In genomic region chr7:29729534-29730165, GRCh38 we compare ENCODE assay signal across 8 cellular contexts.
DNase-seq lines count a peak whose midpoint lies in the region; FAIRE-seq and TF ChIP-seq lines count a peak whose summit lies in the region.
"Not testable (repeated sequence)": the region's sequence is repeated elsewhere in the genome, so short reads cannot be mapped to it uniquely, and the experiment has no call there.

No MANE protein-coding gene starts in this region.

- H3K4me2 ChIP-seq in PC-9: 0 out of 2 replicates have a peak overlapping the region, but pooled peaks have one; percentile 11
- not testable (repeated sequence) for H3K4me2 ChIP-seq in astrocyte (ENCODE audit: low read length); mesenchymal stem cell (ENCODE audit: low read length, poor library complexity, severe bottlenecking)

- H2AK5ac ChIP-seq in mesenchymal stem cell (ENCODE audit: low read length, severe bottlenecking): not testable (repeated sequence)

- not testable (repeated sequence) for H3K4me3 ChIP-seq in A673 (ENCODE audit: low read depth, low read length, poor library complexity, severe bottlenecking); PC-9; astrocyte (ENCODE audit: insufficient read depth, low read depth, low read length); astrocyte of the spinal cord (ENCODE audit: low read depth, low read length); fibroblast of villous mesenchyme (ENCODE audit: low read depth, low read length); mesenchymal stem cell (ENCODE audit: insufficient read depth in 1 of 2, low read depth in 1 of 2, low read length in 2 of 2); retinal pigment epithelial cell (ENCODE audit: low read length)

- H3K27ac Mint-ChIP-seq in astrocyte (ENCODE audit: unreplicated experiment): peak overlapping the region; percentile 50

- not testable (repeated sequence) for H3K4ac ChIP-seq in mesenchymal stem cell (ENCODE audit: low read depth in 1 of 2, low read length in 2 of 2)

- not testable (repeated sequence) for H2BK120ac ChIP-seq in mesenchymal stem cell (ENCODE audit: low read depth, low read length)

- not testable (repeated sequence) for H3K36me3 ChIP-seq in A673 (ENCODE audit: insufficient read depth, low read length, poor library complexity, severe bottlenecking); PC-9 (ENCODE audit: low read depth); astrocyte (ENCODE audit: insufficient read depth, low read length); mesenchymal stem cell (ENCODE audit: control insufficient read depth in 1 of 2, insufficient read depth in 2 of 2, low read depth in 1 of 2, low read length in 2 of 2)

- not testable (repeated sequence) for H3K9me3 ChIP-seq in A673 (ENCODE audit: low read depth, low read length, poor library complexity, severe bottlenecking); PC-9 (ENCODE audit: insufficient read depth, low read depth); astrocyte (ENCODE audit: insufficient read depth, low read depth, low read length); mesenchymal stem cell (ENCODE audit: control insufficient read depth, low read length)

- H3K4me1 ChIP-seq in A673 (ENCODE audit: insufficient read depth, low read length, poor library complexity, severe bottlenecking); astrocyte (ENCODE audit: insufficient read depth, low read length); mesenchymal stem cell (ENCODE audit: control insufficient read depth, insufficient read depth, low read depth, low read length): not testable (repeated sequence)
- peaks cover 20% of the 10 kb centered on the region for H3K4me1 ChIP-seq in PC-9 (replicated peaks; ENCODE audit: insufficient read depth)

- not testable (repeated sequence) for H4K8ac ChIP-seq in mesenchymal stem cell (ENCODE audit: low read length)

- H3K79me2 ChIP-seq in PC-9 (ENCODE audit: low read depth); astrocyte (ENCODE audit: insufficient read depth, low read length): not testable (repeated sequence)

- H3K27me3 Mint-ChIP-seq in astrocyte (ENCODE audit: low read depth, unreplicated experiment): not testable (repeated sequence)

- DNase-seq in A673 (ENCODE audit: low spot score) (peak; percentile 46), H4 (ENCODE audit: low spot score) (peak; percentile 52), PC-9 (peak; percentile 34 to 88), astrocyte (ENCODE audit: low read depth) (peak; percentile 25), astrocyte of the spinal cord (ENCODE audit: low read depth, low spot score) (peak; percentile 49), fibroblast of villous mesenchyme (ENCODE audit: low read depth) (peak; percentile 0), mesenchymal stem cell (peak; percentile 19), retinal pigment epithelial cell (ENCODE audit: low read depth) (peak; percentile 58)

- H3K27me3 ChIP-seq in A673 (replicated peaks; ENCODE audit: insufficient read depth, low read depth, low read length, poor library complexity); PC-9 (ENCODE audit: insufficient read depth, low read depth); mesenchymal stem cell (ENCODE audit: control insufficient read depth in 1 of 2, insufficient read depth in 1 of 2, low read length in 2 of 2): not testable (repeated sequence)
- peaks cover 10% of the 10 kb centered on the region for H3K27me3 ChIP-seq in astrocyte (ENCODE audit: insufficient read depth, low read length)

- not testable (repeated sequence) for FAIRE-seq in astrocyte (lab: Jason Lieb, UNC)

- H3K23ac ChIP-seq in mesenchymal stem cell (ENCODE audit: low read length in 2 of 2): not testable (repeated sequence)

- not testable (repeated sequence) for H3K4me3 Mint-ChIP-seq in astrocyte (ENCODE audit: unreplicated experiment)

- not testable (repeated sequence) for H3K14ac ChIP-seq in mesenchymal stem cell (ENCODE audit: low read length in 2 of 2)

- not testable (repeated sequence) for H3K9me3 Mint-ChIP-seq in astrocyte (ENCODE audit: unreplicated experiment)

- H2BK15ac ChIP-seq in mesenchymal stem cell (ENCODE audit: low read depth, poor library complexity, severe bottlenecking): not testable (repeated sequence)

- in situ Hi-C loops in astrocyte of the spinal cord (cut with HindIII; ENCODE audit: low sequenced_read_pairs): not testable (repeated sequence)

- TF ChIP-seq CTCF in A673 (conservative IDR thresholded peaks at IDR 0.05; ENCODE audit: low read depth, low read length); PC-9 (conservative IDR thresholded peaks at IDR 0.05); astrocyte (IDR thresholded peaks at IDR 0.05; ENCODE audit: insufficient read depth, low read depth, low read length); astrocyte of the spinal cord (IDR thresholded peaks at IDR 0.05; ENCODE audit: low read depth, low read length); fibroblast of villous mesenchyme (IDR thresholded peaks at IDR 0.05; ENCODE audit: insufficient read depth, low read depth, low read length); retinal pigment epithelial cell (conservative IDR thresholded peaks at IDR 0.05; ENCODE audit: low read depth, low read length): not testable (repeated sequence)

- H3K79me1 ChIP-seq in mesenchymal stem cell (replicated peaks; ENCODE audit: low read length, poor library complexity, severe bottlenecking): not testable (repeated sequence)

- not testable (repeated sequence) for H4K20me1 ChIP-seq in PC-9 (ENCODE audit: insufficient read depth); astrocyte (ENCODE audit: insufficient read depth, low read length)

- not testable (repeated sequence) for H3K27ac ChIP-seq in A673 (ENCODE audit: low read depth, low read length, poor library complexity, severe bottlenecking); PC-9; astrocyte (ENCODE audit: low read depth, low read length); mesenchymal stem cell (ENCODE audit: low read length, poor library complexity, severe bottlenecking)

- intact Hi-C loops in A673 (cut with micrococcal nuclease; ENCODE audit: unreplicated experiment); PC-9 (cut with micrococcal nuclease; ENCODE audit: unreplicated experiment): not testable (repeated sequence)

- CTCF ChIA-PET in A673 (lab: Charles Lee); PC-9 (lab: Charles Lee): not testable (repeated sequence)

- WGBS in mesenchymal stem cell: 69% methylated on average over 2 of the region's 4 CpGs

- H2BK5ac ChIP-seq in mesenchymal stem cell (ENCODE audit: low read depth, low read length, poor library complexity, severe bottlenecking): not testable (repeated sequence)

- H3K4me1 Mint-ChIP-seq in astrocyte (ENCODE audit: low read depth, unreplicated experiment): not testable (repeated sequence)

- not testable (repeated sequence) for BruUV-seq in A673 (replicated peaks; lab: Mats Ljungman, UMichigan); PC-9 (replicated peaks; lab: Mats Ljungman, UMichigan)

- not testable (repeated sequence) for H2BK12ac ChIP-seq in mesenchymal stem cell (ENCODE audit: low read length in 2 of 2)

- not testable (repeated sequence) for H3K9me2 ChIP-seq in PC-9 (ENCODE audit: insufficient read depth)

- H3K36me3 Mint-ChIP-seq in astrocyte (ENCODE audit: low read depth, unreplicated experiment): not testable (repeated sequence)

- H3K9ac ChIP-seq in astrocyte (ENCODE audit: low read length); mesenchymal stem cell (ENCODE audit: low read length): not testable (repeated sequence)

- not testable (repeated sequence) for H4K91ac ChIP-seq in mesenchymal stem cell (ENCODE audit: low read length)

- H3F3A ChIP-seq in PC-9 (ENCODE audit: insufficient read depth, low read depth): not testable (repeated sequence)

- not testable (repeated sequence) for H3K18ac ChIP-seq in mesenchymal stem cell (ENCODE audit: low read depth in 1 of 2, low read length in 2 of 2)

- POLR2A ChIA-PET in A673 (lab: Charles Lee; ENCODE audit: low non-redundant PET); PC-9 (lab: Charles Lee; ENCODE audit: unreplicated experiment): not testable (repeated sequence)

- not testable (repeated sequence) for H2AFZ ChIP-seq in PC-9; astrocyte (ENCODE audit: low read depth, low read length); mesenchymal stem cell (ENCODE audit: low read depth, low read length)

Comparison
In these comparisons a context has a peak if more than half of its experiments do, and no peak if none do; other contexts are left out.
1. DNase-seq: peak in every context shown above with its lines; median percentile 61 in PC-9; 58 in retinal pigment epithelial cell; 52 in H4; 49 in astrocyte of the spinal cord; 46 in A673; 25 in astrocyte; 19 in mesenchymal stem cell; 0 in fibroblast of villous mesenchyme.